11 cellular contexts compared by ENCODE assay signal in the genomic region with DNA sequence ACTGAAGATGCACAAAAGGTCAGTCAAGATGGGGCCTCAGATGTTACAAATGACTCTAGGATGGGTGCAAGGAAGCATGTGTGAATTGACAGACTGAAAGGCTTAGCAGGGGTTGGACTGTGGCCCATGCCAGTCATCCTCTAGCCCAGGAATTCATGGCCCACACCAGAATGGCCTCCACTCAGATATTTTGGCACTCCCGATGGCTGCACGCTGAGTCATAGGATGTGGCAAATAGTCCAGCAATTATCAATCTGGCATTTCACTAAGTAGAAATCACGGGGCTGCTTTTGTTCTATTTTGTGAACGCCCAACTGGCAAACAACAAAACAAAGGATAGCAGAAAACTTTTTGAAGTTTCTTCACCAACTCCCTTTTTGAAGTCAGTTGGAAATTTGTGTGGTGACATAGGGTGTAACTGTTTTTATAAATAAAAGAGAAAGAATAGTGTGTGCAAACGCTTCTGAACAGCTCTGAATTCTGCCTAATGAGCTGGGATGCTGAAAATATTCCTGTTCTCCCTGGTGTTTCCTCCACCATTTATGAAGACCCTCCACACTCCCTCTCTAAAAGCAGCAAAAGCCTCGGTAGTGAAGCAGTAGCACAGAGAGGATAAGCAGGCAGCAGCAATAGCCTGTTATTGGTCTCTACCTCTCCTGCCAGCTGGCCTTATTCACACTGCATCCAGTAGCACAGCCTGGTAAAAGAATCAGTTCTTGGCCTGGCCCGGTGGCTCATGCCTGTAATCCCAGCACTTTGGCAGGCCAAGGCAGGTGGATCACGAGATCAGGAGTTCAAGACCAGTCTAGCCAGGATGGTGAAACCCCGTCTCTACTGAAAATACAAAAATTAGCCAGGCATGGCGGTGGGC.
DNase-seq lines count a peak whose midpoint lies in the region; ATAC-seq lines count a peak whose summit lies in the region.
"Had no signal": no experiment of that assay in that cellular context is flagged by ENCODE, and none has a peak within 500 bp of the region (broad histone marks: within the 10 kb centered on the region; RNA-seq: fewer than 3 reads in every experiment).

No MANE protein-coding gene starts in this region.

- DNase-seq in EH (ENCODE audit: low read depth) (peak; percentile 85), SJSA1 (ENCODE audit: low read depth in 1 of 2, low spot score in 2 of 2) (peak; percentile 54 to 71), fibroblast of the conjunctiva (ENCODE audit: low read depth) (peak; percentile 74), posterior vena cava (ENCODE audit: low spot score) (peak; percentile 77), UCSD-AML1 (lab: John Stamatoyannopoulos, UW; ENCODE audit: unreplicated experiment) (no peak)
- no peak for DNase-seq in stimulated activated CD4-positive, alpha-beta T cell treated with anti-CD3 and anti-CD28 coated beads, Interleukin-2, amount 100 ng/mL, for 24 hours
- no peak for DNase-seq in effector memory CD8-positive, alpha-beta T cell
- DNase-seq: cortex of kidney; stimulated activated CD4-positive, alpha-beta T cell treated with anti-CD3 and anti-CD28 coated beads, Interleukin-2, amount 100 ng/mL, for 48 hours had no signal

- no peaks in the 10 kb centered on the region for H3K27me3 Mint-ChIP-seq in effector memory CD8-positive, alpha-beta T cell

- no peaks in the 10 kb centered on the region for H3K27me3 ChIP-seq in SJSA1 (replicated peaks)
- H3K27me3 ChIP-seq: left lung had no signal

- peaks cover 14% of the 10 kb centered on the region for H3K4me1 ChIP-seq in SJSA1 (replicated peaks)
- H3K4me1 ChIP-seq: left lung had no signal

- no peaks in the 10 kb centered on the region for H3K9me3 ChIP-seq in SJSA1 (replicated peaks)
- H3K9me3 ChIP-seq: left lung had no signal

- no peak overlapping the region for H3K4me3 ChIP-seq in SJSA1
- H3K4me3 ChIP-seq: left lung had no signal

- no peaks in the 10 kb centered on the region for H3K36me3 ChIP-seq in SJSA1
- H3K36me3 ChIP-seq: left lung had no signal

- no peaks in the 10 kb centered on the region for H3K36me3 Mint-ChIP-seq in effector memory CD8-positive, alpha-beta T cell (ENCODE audit: insufficient read depth)

- H3K27ac ChIP-seq in SJSA1, result peak overlapping the region; percentile 88
- H3K27ac ChIP-seq: left lung had no signal

- H3K4me1 Mint-ChIP-seq in effector memory CD8-positive, alpha-beta T cell (ENCODE audit: low read depth in 2 of 2), result no peaks in the 10 kb centered on the region

- no peak for ATAC-seq in GM21576 (IDR thresholded peaks at IDR 0.05; ENCODE audit: unreplicated experiment)
- no peak for ATAC-seq in effector memory CD8-positive, alpha-beta T cell (replicated peaks)
- ATAC-seq: left lung had no signal

- H3K27ac Mint-ChIP-seq in effector memory CD8-positive, alpha-beta T cell, result no peak overlapping the region

- no peak overlapping the region for H3K4me3 Mint-ChIP-seq in effector memory CD8-positive, alpha-beta T cell

- peaks cover 6 to 7% of the 10 kb centered on the region in 2 donors for H3K9me3 Mint-ChIP-seq in effector memory CD8-positive, alpha-beta T cell

- intact Hi-C loops in posterior vena cava (cut with DNase I), result no loop called here

Comparison
In these comparisons a context has a peak if more than half of its experiments do, and no peak if none do; other contexts are left out.
1. DNase-seq: peak in EH (single experiment), SJSA1 (2 of 2), fibroblast of the conjunctiva (single experiment) and posterior vena cava (single experiment); none in stimulated activated CD4-positive, alpha-beta T cell treated with anti-CD3 and anti-CD28 coated beads, Interleukin-2, amount 100 ng/mL, for 24 hours (0 of 2), UCSD-AML1 (single experiment) and effector memory CD8-positive, alpha-beta T cell (0 of 3).